ENCODE assay signal across 13 cellular contexts in the genomic region with DNA sequence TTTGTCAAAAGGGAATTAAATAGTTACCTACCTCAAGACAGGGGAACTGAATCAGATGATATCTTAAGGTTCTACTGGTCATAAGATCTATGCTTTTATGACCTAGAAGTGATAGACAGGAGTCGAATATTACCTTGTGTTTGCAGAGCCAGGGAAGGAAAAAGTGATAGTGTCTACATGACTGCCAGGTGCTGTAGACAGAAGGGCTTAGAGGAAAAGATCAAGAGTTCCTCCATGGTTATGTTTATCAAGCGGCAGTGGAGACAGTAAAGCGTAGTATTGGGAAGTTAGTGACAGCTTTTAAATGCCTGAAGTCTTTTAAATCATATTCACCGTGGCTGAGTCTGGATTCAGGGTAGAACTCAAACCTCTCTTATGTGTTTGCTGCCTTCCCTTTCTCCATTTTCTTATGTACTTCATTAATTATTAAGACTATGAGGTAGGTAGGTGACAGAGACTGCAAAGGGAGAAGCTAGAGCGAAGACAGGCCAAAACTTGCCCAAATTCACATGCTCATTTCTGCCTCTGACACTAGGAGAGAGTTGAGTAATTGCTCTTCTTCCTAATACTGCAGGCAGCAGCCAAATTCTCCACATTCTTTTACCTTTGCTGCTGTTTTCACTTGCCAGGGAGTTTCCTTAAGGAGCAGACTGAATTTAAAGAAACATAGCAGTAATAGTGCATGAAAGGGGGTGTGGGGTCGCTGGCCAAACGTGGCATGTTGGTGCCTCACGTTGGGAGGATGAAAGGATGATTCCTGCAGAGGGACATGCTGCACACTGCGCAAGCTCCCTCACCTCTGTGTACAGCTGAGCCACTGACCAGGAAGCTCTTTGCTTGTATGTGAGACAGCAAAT. TPM values are rescaled to one million over a fixed set of nuclear protein-coding genes. Genes with fewer than 3 reads are reported as not detected.
A peak's percentile ranks its signal among the peaks of the same experiment; 100 is the strongest.
DNase-seq lines count a peak whose midpoint lies in the region; ATAC-seq, FAIRE-seq and TF ChIP-seq lines count a peak whose summit lies in the region.
"Had no signal": no experiment of that assay in that cellular context is flagged by ENCODE, and none has a peak within 500 bp of the region (broad histone marks: within the 10 kb centered on the region; RNA-seq: fewer than 3 reads in every experiment).

No MANE protein-coding gene starts in this region.

- H2BK15ac ChIP-seq in H1 (ENCODE audit: low read length) = peak overlapping the region; percentile 85
- peak overlapping the region; percentile 92 for H2BK15ac ChIP-seq in mesendoderm (replicated peaks; ENCODE audit: low read depth)

- CTCF ChIA-PET in H1 (lab: Charles Lee; ENCODE audit: partially characterized antibody) = interaction anchor here (0.7 to 2.0 kb wide), 13 partner anchors 8 to 140 kb away, joined by 3 to 10 read pairs (median 3); no protein-coding TSS in a partner anchor

- H3K79me1 ChIP-seq in H1 (ENCODE audit: low read depth, low read length) = peaks cover 11% of the 10 kb centered on the region; the same call in 1 of the 2 replicates
- H3K79me1 ChIP-seq in mesendoderm (ENCODE audit: low read length) = peaks cover 10% of the 10 kb centered on the region

- FAIRE-seq in H1 (lab: Jason Lieb, UNC) = no peak

- TF ChIP-seq POLR2A in H1 (IDR thresholded peaks at IDR 0.05; ENCODE audit: control extremely low read depth in 1 of 2, low read depth in 2 of 2, low read length in 2 of 2) = no peak; a peak in 1 of 3 replicates
- no peak for TF ChIP-seq POLR2A in upper lobe of left lung (IDR thresholded peaks at IDR 0.05)

- H3K9ac ChIP-seq in H1 (replicated peaks in 1 of 4; ENCODE audit: extremely low read depth in 1 of 4, low read depth in 3 of 4, low read length in 3 of 4) = 0 out of 7 replicates have a peak overlapping the region, but pooled peaks of 1 of the 4 experiments have one; percentile 7
- no peak overlapping the region for H3K9ac ChIP-seq in mesendoderm (ENCODE audit: low read length)

- H4K5ac ChIP-seq in H1 (ENCODE audit: insufficient read length, low read depth, low read length) (peak overlapping the region; percentile 32), mesendoderm (ENCODE audit: low read length) (no peak overlapping the region)

- peak overlapping the region; percentile 89 for H2BK12ac ChIP-seq in H1 (ENCODE audit: low read depth, low read length)

- H3K18ac ChIP-seq in H1 (ENCODE audit: extremely low read depth, low read length) (peak overlapping the region; percentile 73), mesendoderm (ENCODE audit: low read length) (peak overlapping the region; percentile 90)

- TF ChIP-seq CTCF in H1 (IDR thresholded peaks at IDR 0.05; ENCODE audit: control extremely low read depth in 1 of 3, insufficient read depth in 1 of 3, low read depth in 1 of 3, low read length in 3 of 3) = peak in 1 of 3 experiments; percentile 1; a peak in 1 of 4 replicates
- no peak for TF ChIP-seq CTCF in upper lobe of left lung (IDR thresholded peaks at IDR 0.05)
- no peak for TF ChIP-seq CTCF in BE2C (IDR thresholded peaks at IDR 0.05; ENCODE audit: low read depth, low read length)

- no peak overlapping the region for H2AFZ ChIP-seq in H1 (ENCODE audit: low read length)

- H2BK20ac ChIP-seq in H1 (ENCODE audit: low read length) = peak overlapping the region; percentile 82; the same call in 1 of the 2 replicates

- H3K14ac ChIP-seq in H1 (ENCODE audit: insufficient read length) = no peak overlapping the region

- peak overlapping the region in 1 of 4 experiments; percentile 11; a peak in 1 of 8 replicates for H3K4me3 ChIP-seq in H1 (ENCODE audit: extremely low read depth in 1 of 4, insufficient read depth in 2 of 4, low read depth in 3 of 4, low read length in 4 of 4)
- no peak overlapping the region for H3K4me3 ChIP-seq in mesendoderm (ENCODE audit: low read length)
- H3K4me3 ChIP-seq in upper lobe of left lung = no peak overlapping the region
- H3K4me3 ChIP-seq in BE2C (ENCODE audit: low read depth, low read length) = no peak overlapping the region
- H3K4me3 ChIP-seq: cardiac muscle cell had no signal

- H3K27me3 ChIP-seq in H1 (replicated peaks in 1 of 4; ENCODE audit: control insufficient read depth in 3 of 4, extremely low read depth in 1 of 4, insufficient read depth in 3 of 4, low read length in 3 of 4) (no peaks in the 10 kb centered on the region), mesendoderm (ENCODE audit: insufficient read depth, low read length, poor library complexity) (no peaks in the 10 kb centered on the region), upper lobe of left lung (no peaks in the 10 kb centered on the region), BE2C (peaks cover 34% of the 10 kb centered on the region)

- peak overlapping the region; percentile 83 for H4K91ac ChIP-seq in H1 (replicated peaks; ENCODE audit: insufficient read length, low read length)

- ATAC-seq in upper lobe of left lung (ENCODE audit: low FRiP score in 2 of 2) = peak; percentile 30 to 56
- ATAC-seq in HG03025 (IDR thresholded peaks at IDR 0.05; ENCODE audit: low FRiP score, unreplicated experiment) = no peak
- ATAC-seq in GM21723 (IDR thresholded peaks at IDR 0.05; ENCODE audit: unreplicated experiment) = no peak
- ATAC-seq: T-helper 17 cell had no signal

- POLR2A ChIA-PET in H1 (lab: Charles Lee; ENCODE audit: partially characterized antibody) = interaction anchor here (1.0 to 4.3 kb wide), 3 partner anchors 10 to 93 kb away, joined by 3 to 16 read pairs (median 7); a partner anchor contains a TSS

- H3K9me3 ChIP-seq in H1 (ENCODE audit: insufficient read depth in 2 of 2, low read depth in 1 of 2, low read length in 1 of 2) (no peaks in the 10 kb centered on the region), upper lobe of left lung (no peaks in the 10 kb centered on the region), BE2C (no peaks in the 10 kb centered on the region)

- H3K56ac ChIP-seq in H1 (replicated peaks; ENCODE audit: insufficient read length, low read depth, low read length) (no peak overlapping the region), mesendoderm (ENCODE audit: low read length) (peak overlapping the region; percentile 51)

- H2AK5ac ChIP-seq in H1 (ENCODE audit: low read depth, low read length) (peak overlapping the region; percentile 72; the same call in 1 of the 2 replicates), mesendoderm (ENCODE audit: low read length) (no peak overlapping the region)

- no peak overlapping the region for H3K23ac ChIP-seq in H1 (ENCODE audit: insufficient read length)
- H3K23ac ChIP-seq in mesendoderm (ENCODE audit: low read length) = no peak overlapping the region

- DNase-seq in DMS53 (lab: John Stamatoyannopoulos, UW) (peak; percentile 48), DMS53 treated with DMSO at 0.1 percent for 48 hours (lab: John Stamatoyannopoulos, UW; ENCODE audit: unreplicated experiment) (no peak), H1 (ENCODE audit: low read depth in 1 of 2, low spot score in 2 of 2) (no peak), mesendoderm (peak; percentile 90), upper lobe of left lung (peak in 1 of 2 donors; percentile 28), BE2C (no peak)
- DNase-seq: Karpas-422, occipital lobe, T-helper 17 cell had no signal

- H3K4me1 ChIP-seq in H1 (replicated peaks in 1 of 4; ENCODE audit: control insufficient read depth in 3 of 4, insufficient read depth in 4 of 4, low read length in 3 of 4) = peaks cover 14 to 48% (median 45%) of the 10 kb centered on the region in 4 experiments
- peaks cover 32% of the 10 kb centered on the region for H3K4me1 ChIP-seq in mesendoderm (ENCODE audit: control insufficient read depth, low read depth, low read length)
- peaks cover 50 to 74% (median 66%) of the 10 kb centered on the region in 4 donors for H3K4me1 ChIP-seq in upper lobe of left lung
- no peaks in the 10 kb centered on the region for H3K4me1 ChIP-seq in BE2C

- H4K8ac ChIP-seq in H1 (ENCODE audit: extremely low read depth, insufficient read depth, low read length) (no peak overlapping the region; the same call in 1 of the 2 replicates), mesendoderm (ENCODE audit: low read depth, low read length) (no peak overlapping the region)

- H3K4ac ChIP-seq in H1 (replicated peaks; ENCODE audit: insufficient read length, low read depth, low read length) (peak overlapping the region; percentile 10), mesendoderm (ENCODE audit: low read depth, low read length) (no peak overlapping the region)

- H3K79me2 ChIP-seq in H1 (ENCODE audit: control insufficient read depth in 1 of 2, insufficient read depth in 2 of 2, low read length in 2 of 2) (peaks cover 40 to 99% of the 10 kb centered on the region in 2 experiments), mesendoderm (ENCODE audit: control insufficient read depth, insufficient read depth, low read length) (peaks cover 78% of the 10 kb centered on the region)

- 36% methylated on average over 9 of the region's 9 CpGs; no CpG with 5 or more reads in 1 of the 2 experiments for WGBS in H1 (ENCODE audit: extremely low coverage in 1 of 2, insufficient coverage in 1 of 2, insufficient read length in 1 of 2, insufficient replicate concordance in 2 of 2, low coverage in 1 of 2, low lambda C conversion rate in 2 of 2, missing lambda C conversion rate in 1 of 2), 2 experiments
- whole genome bisulfite sequencing in mesendoderm (ENCODE audit: extremely low coverage, insufficient coverage, low lambda C conversion rate) = no CpG with 5 or more reads among the region's 9 CpGs
- WGBS in upper lobe of left lung, 2 donors = 51 to 58% methylated on average over 9 of the region's 9 CpGs

- H3K23me2 ChIP-seq in H1 (ENCODE audit: low read depth, low read length) = no peaks in the 10 kb centered on the region; the same call in 1 of the 2 replicates

- TF ChIP-seq EP300 in H1 (IDR thresholded peaks at IDR 0.05; ENCODE audit: borderline replicate concordance in 1 of 2, low read depth in 2 of 2, low read length in 2 of 2) (no peak), upper lobe of left lung (IDR thresholded peaks at IDR 0.05) (no peak)

- peaks cover 0 to 5% of the 10 kb centered on the region in 2 experiments for H4K20me1 ChIP-seq in H1 (replicated peaks in 1 of 2; ENCODE audit: control insufficient read depth in 1 of 2, insufficient read depth in 2 of 2, low read length in 2 of 2)

- H2BK5ac ChIP-seq in H1 (ENCODE audit: low read depth, low read length) = peak overlapping the region; percentile 76
- H2BK5ac ChIP-seq in mesendoderm (ENCODE audit: low read length) = peak overlapping the region; percentile 4

- H3K4me2 ChIP-seq in H1 (ENCODE audit: insufficient read depth in 1 of 2, low read depth in 2 of 2, low read length in 2 of 2) (peak overlapping the region; percentile 55 to 69), mesendoderm (ENCODE audit: low read length) (no peak overlapping the region)

- peak overlapping the region; percentile 87 for H2BK120ac ChIP-seq in H1 (replicated peaks; ENCODE audit: low read depth, low read length)
- peak overlapping the region; percentile 75 for H2BK120ac ChIP-seq in mesendoderm (ENCODE audit: low read depth, low read length)

- no peak for TF ChIP-seq RAD21 in H1 (IDR thresholded peaks at IDR 0.05 in 1 of 2, conservative IDR thresholded peaks at IDR 0.05 in 1 of 2; ENCODE audit: low read depth in 2 of 2, low read length in 2 of 2)

- H3K27ac ChIP-seq in H1 (ENCODE audit: low read depth, low read length) = peak overlapping the region; percentile 41; the same call in 1 of the 2 replicates
- peak overlapping the region; percentile 56 for H3K27ac ChIP-seq in mesendoderm (ENCODE audit: low read depth, low read length)
- peak overlapping the region in 3 of 4 donors; percentile 10 to 52 (median 50) for H3K27ac ChIP-seq in upper lobe of left lung
- H3K27ac ChIP-seq: 22Rv1, cardiac muscle cell had no signal

- no peaks in the 10 kb centered on the region; a peak in 1 of 8 replicates for H3K36me3 ChIP-seq in H1 (ENCODE audit: control insufficient read depth in 2 of 4, insufficient read depth in 4 of 4, low read length in 3 of 4)
- H3K36me3 ChIP-seq in mesendoderm (ENCODE audit: control insufficient read depth, insufficient read depth, low read length) = no peaks in the 10 kb centered on the region
- no peaks in the 10 kb centered on the region for H3K36me3 ChIP-seq in upper lobe of left lung
- no peaks in the 10 kb centered on the region for H3K36me3 ChIP-seq in BE2C
- H3K36me3 ChIP-seq: cardiac muscle cell had no signal

RNA-seq across cellular contexts. Expression of a gene that starts 12.1 kb away (rescaled TPM):
- total RNA-seq in H1 (2021; fragmentation: NEBNext Ultra II Directional; extraction: Animal tissue kit (Norgen Biotek cat#: 25700)) = 27.4 and 28.4 TPM in 2 replicates
- polyA plus RNA-seq in H1 (2011; rRNA removed) = 9.4 and 13.8 TPM in 2 replicates
- 13.0 TPM for polyA plus RNA-seq in H1 (2011; cell fraction: cytosol; rRNA removed)
- polyA plus RNA-seq in H1 (2011; cell fraction: nucleus; rRNA removed) = 46.3 TPM
- polyA plus RNA-seq in H1 (2012, experiment 1 of 2) = 9.4 to 16.8 TPM (median 12.1 TPM) in 4 replicates
- polyA plus RNA-seq in H1 (2012, experiment 2 of 2) = 1.1 TPM
- polyA plus RNA-seq in H1 (2013, experiment 1 of 2) = 18.4 TPM
- polyA plus RNA-seq in H1 (2013, experiment 2 of 2) = 18.2 TPM
- polyA minus RNA-seq in H1 (2011; rRNA and poly(A)+ RNA removed) = 73.3 and 108 TPM in 2 replicates
- polyA minus RNA-seq in H1 (2011; cell fraction: cytosol; rRNA and poly(A)+ RNA removed) = 54.9 TPM
- 133 TPM for polyA minus RNA-seq in H1 (2011; cell fraction: nucleus; rRNA and poly(A)+ RNA removed)
- polyA plus RNA-seq in mesendoderm (2013, experiment 1 of 2) = 14.5 TPM
- polyA plus RNA-seq in mesendoderm (2013, experiment 2 of 2) = 14.5 TPM
- total RNA-seq in upper lobe of left lung = 100 to 1,000 TPM in 4 of 6 donors, 10 to 100 TPM in 2; 74.7 to 128 (median 110) TPM
- not detected for polyA plus RNA-seq in BE2C (2012; ENCODE audit: insufficient read depth, insufficient read length, low read depth)

Comparison
In these comparisons a context has a peak if more than half of its experiments do, and no peak if none do; other contexts are left out.
1. DNase-seq: peak in DMS53 (single experiment) and mesendoderm (single experiment); none in DMS53 treated with DMSO at 0.1 percent for 48 hours (single experiment), H1 (0 of 2) and BE2C (single experiment).
2. ATAC-seq: peak in upper lobe of left lung (2 of 2); none in HG03025 (single experiment) and GM21723 (single experiment).
3. Peak in every context shown above with its lines, with median percentiles within 50 percentile points of each other: H3K27ac ChIP-seq.